Comparison of ENCODE assay signal across 14 cellular contexts in genomic region chr3:73558399-73559075, GRCh38.
DNase-seq lines count a peak whose midpoint lies in the region; ATAC-seq and TF ChIP-seq lines count a peak whose summit lies in the region.
"Had no signal": no experiment of that assay in that cellular context is flagged by ENCODE, and none has a peak within 500 bp of the region (broad histone marks: within the 10 kb centered on the region; RNA-seq: fewer than 3 reads in every experiment).

No MANE protein-coding gene starts in this region.

- no peak overlapping the region for H3K4me3 Mint-ChIP-seq in GM23338
- H3K4me3 Mint-ChIP-seq: T-helper 1 cell treated with Interleukin-12 subunit alpha and Interleukin-12 subunit beta and Interleukin-4 antibody, amounts not matched to agents 30 μg/mL and 1 μg/mL, for 36 hours had no signal

- ATAC-seq in GM23338 (peak; percentile 90), gastroesophageal sphincter (peak; percentile 52), psoas muscle (peak; percentile 79 to 98 (median 94)), GM19324 (IDR thresholded peaks at IDR 0.05; ENCODE audit: low FRiP score, unreplicated experiment) (no peak)

- no peaks in the 10 kb centered on the region for H3F3A ChIP-seq in GM23338 (replicated peaks; ENCODE audit: low read depth)

- TF ChIP-seq EP300 in gastroesophageal sphincter (IDR thresholded peaks at IDR 0.05), result no peak

- H3K9me3 Mint-ChIP-seq in GM23338, result no peaks in the 10 kb centered on the region
- H3K9me3 Mint-ChIP-seq: T-helper 1 cell treated with Interleukin-12 subunit alpha and Interleukin-12 subunit beta and Interleukin-4 antibody, amounts not matched to agents 30 μg/mL and 1 μg/mL, for 36 hours had no signal

- H3K36me3 Mint-ChIP-seq in GM23338 (ENCODE audit: low read depth), result no peaks in the 10 kb centered on the region

- 34 to 52% methylated on average over 3 to 5 of the region's 7 CpGs for WGBS in gastroesophageal sphincter (ENCODE audit: low coverage in 1 of 2), 2 donors
- WGBS in psoas muscle, 3 donors, result 47 to 54% (median 50%) methylated on average over 7 of the region's 7 CpGs

- H3K36me3 ChIP-seq in GM23338 (ENCODE audit: insufficient read depth) (no peaks in the 10 kb centered on the region), gastroesophageal sphincter (no peaks in the 10 kb centered on the region), psoas muscle (ENCODE audit: insufficient read depth in 1 of 2, low read depth in 1 of 2) (no peaks in the 10 kb centered on the region)

- DNase-seq in GM23338 (ENCODE audit: low spot score), result peak; percentile 38
- peak; percentile 75 for DNase-seq in amniotic epithelial cell (ENCODE audit: low read depth)
- DNase-seq in psoas muscle, result peak in 1 of 2 donors; percentile 64
- no peak for DNase-seq in stimulated activated CD8-positive, alpha-beta memory T cell treated with anti-CD3 and anti-CD28 coated beads, Interleukin-4, amount 100 ng/mL, for 48 hours
- no peak for DNase-seq in activated CD4-positive, CD25-positive, alpha-beta regulatory T cell (lab: John Stamatoyannopoulos, UW)
- DNase-seq in OCI-M2 (lab: John Stamatoyannopoulos, UW; ENCODE audit: unreplicated experiment), result no peak
- DNase-seq: activated CD4-positive, alpha-beta T cell treated with anti-CD3 and anti-CD28 coated beads, Interleukin-2, amount 50 U/mL, for 48 hours; activated effector memory CD4-positive, alpha-beta T cell treated with anti-CD3 and anti-CD28 coated beads, Interleukin-2, amount 50 U/mL, for 16 hours; C1 segment of cervical spinal cord; NCI-H1694 had no signal

- H3K27me3 ChIP-seq in GM23338 (ENCODE audit: insufficient read depth) (peaks cover 63% of the 10 kb centered on the region), gastroesophageal sphincter (no peaks in the 10 kb centered on the region), psoas muscle (ENCODE audit: insufficient read depth in 3 of 3, low read length in 2 of 3) (no peaks in the 10 kb centered on the region)

- no peak for TF ChIP-seq POLR2A in gastroesophageal sphincter (IDR thresholded peaks at IDR 0.05)

- no peaks in the 10 kb centered on the region for H3K9me2 ChIP-seq in GM23338 (ENCODE audit: insufficient read depth)

- H3K27ac ChIP-seq in GM23338 (ENCODE audit: low read depth) (no peak overlapping the region), gastroesophageal sphincter (peak overlapping the region; percentile 57 to 75 (median 68)), psoas muscle (peak overlapping the region; percentile 79)

- H2AFZ ChIP-seq in GM23338, result no peak overlapping the region

- no peak for TF ChIP-seq CTCF in GM23338 (conservative IDR thresholded peaks at IDR 0.05; ENCODE audit: low read depth in 2 of 2)
- no peak for TF ChIP-seq CTCF in gastroesophageal sphincter (IDR thresholded peaks at IDR 0.05)
- no peak for TF ChIP-seq CTCF in psoas muscle (IDR thresholded peaks at IDR 0.05)

- H3K27ac Mint-ChIP-seq in GM23338, result no peak overlapping the region
- H3K27ac Mint-ChIP-seq: T-helper 1 cell treated with Interleukin-12 subunit alpha and Interleukin-12 subunit beta and Interleukin-4 antibody, amounts not matched to agents 30 μg/mL and 1 μg/mL, for 36 hours had no signal

- no peak overlapping the region for H3K4me3 ChIP-seq in GM23338
- no peak overlapping the region for H3K4me3 ChIP-seq in gastroesophageal sphincter
- H3K4me3 ChIP-seq in psoas muscle, result peak overlapping the region; percentile 31
- H3K4me3 ChIP-seq: coronary artery had no signal

- intact Hi-C loops in psoas muscle (cut with DNase I), result no loop called here

- H3K4me2 ChIP-seq in GM23338, result no peak overlapping the region

- H3K79me2 ChIP-seq in GM23338 (replicated peaks; ENCODE audit: insufficient read depth), result no peaks in the 10 kb centered on the region

- no peaks in the 10 kb centered on the region for H3K9me3 ChIP-seq in gastroesophageal sphincter
- H3K9me3 ChIP-seq in psoas muscle, result no peaks in the 10 kb centered on the region

- H4K20me1 ChIP-seq in GM23338 (replicated peaks; ENCODE audit: insufficient read depth), result no peaks in the 10 kb centered on the region; the same call in 1 of the 2 replicates

- peaks cover 32% of the 10 kb centered on the region for H3K27me3 Mint-ChIP-seq in GM23338 (ENCODE audit: insufficient read depth, low read depth, poor library complexity)

- peaks cover 29% of the 10 kb centered on the region; the same call in 1 of the 2 replicates for H3K4me1 ChIP-seq in GM23338 (ENCODE audit: insufficient read depth)
- peaks cover 15 to 90% (median 20%) of the 10 kb centered on the region in 3 donors for H3K4me1 ChIP-seq in gastroesophageal sphincter
- peaks cover 53% of the 10 kb centered on the region for H3K4me1 ChIP-seq in psoas muscle

- peaks cover 23% of the 10 kb centered on the region for H3K4me1 Mint-ChIP-seq in GM23338

TF ChIP-seq in GM23338, 12 proteins besides CTCF, POLR2A, EP300 and RAD21:
- no peak for TF ChIP-seq POLR2AphosphoS5 (IDR thresholded peaks at IDR 0.05; ENCODE audit: low read depth)
- no peak for TF ChIP-seq EZH2 (IDR thresholded peaks at IDR 0.05; ENCODE audit: low read depth, unreplicated experiment)
- TF ChIP-seq STAT1 (IDR thresholded peaks at IDR 0.05; ENCODE audit: unreplicated experiment), result no peak
- TF ChIP-seq NANOG (IDR thresholded peaks at IDR 0.05; ENCODE audit: borderline replicate concordance), result no peak
- no peak for TF ChIP-seq REST (IDR thresholded peaks at IDR 0.05; ENCODE audit: unreplicated experiment)
- no peak for TF ChIP-seq ETS1 (IDR thresholded peaks at IDR 0.05)

Comparison
In these comparisons a context has a peak if more than half of its experiments do, and no peak if none do; other contexts are left out.
1. DNase-seq: peak in GM23338 (single experiment) and amniotic epithelial cell (single experiment); none in stimulated activated CD8-positive, alpha-beta memory T cell treated with anti-CD3 and anti-CD28 coated beads, Interleukin-4, amount 100 ng/mL, for 48 hours (single experiment), activated CD4-positive, CD25-positive, alpha-beta regulatory T cell (0 of 4) and OCI-M2 (single experiment).